ENCODE assay signal across 8 cellular contexts in the genomic region with DNA sequence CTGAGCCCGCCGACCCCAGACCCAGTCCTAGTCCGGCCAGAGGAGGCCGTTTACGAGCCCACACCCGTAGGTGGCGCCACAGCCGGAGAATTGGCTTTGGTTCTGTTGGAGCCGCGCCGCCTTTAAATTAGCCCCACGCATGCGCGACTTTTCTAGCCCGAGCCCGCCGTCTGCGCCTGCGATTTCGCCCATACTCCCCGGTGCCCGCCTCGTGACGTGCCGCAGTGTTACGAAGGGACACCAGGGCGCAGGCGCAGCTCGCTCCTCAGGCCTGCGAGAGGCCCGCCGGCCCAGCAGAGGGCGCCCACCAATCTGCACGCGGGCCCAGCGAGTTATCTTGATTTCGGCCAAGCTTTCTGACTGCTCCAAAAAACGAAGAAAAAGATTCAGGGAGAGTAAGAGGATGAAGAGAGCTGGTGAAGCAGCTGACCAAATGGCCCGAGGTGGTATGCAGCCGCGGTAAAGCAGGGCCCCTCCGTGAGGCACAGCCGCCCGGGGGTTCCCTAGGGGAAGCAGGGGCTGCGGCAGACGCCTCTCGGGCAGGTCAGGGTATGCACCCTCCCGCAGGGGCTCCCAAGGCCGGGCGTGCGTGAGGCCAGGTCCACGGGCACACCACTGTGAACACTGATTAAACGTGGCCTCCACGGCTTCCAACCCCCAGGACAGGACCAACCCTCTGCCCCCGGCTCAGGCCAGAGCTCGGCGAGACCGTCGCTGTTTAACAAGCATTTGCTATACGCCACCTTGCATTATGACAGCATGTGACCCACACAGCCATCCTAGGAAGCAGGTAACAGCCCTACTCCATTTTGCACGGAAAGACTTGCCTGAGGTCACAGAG. TPM values are rescaled to one million over a fixed set of nuclear protein-coding genes. Genes with fewer than 3 reads are reported as not detected.
DNase-seq lines count a peak whose midpoint lies in the region; ATAC-seq and TF ChIP-seq lines count a peak whose summit lies in the region.

No MANE protein-coding gene starts in this region.

- H3K36me3 Mint-ChIP-seq in natural killer cell = no peaks in the 10 kb centered on the region

- H3K27ac ChIP-seq in KMS-11 = peak overlapping the region; percentile 71
- peak overlapping the region; percentile 76 to 88 (median 83) for H3K27ac ChIP-seq in Peyer's patch

- no peaks in the 10 kb centered on the region for H3K9me3 Mint-ChIP-seq in natural killer cell

- H3K4me1 ChIP-seq in KMS-11 (ENCODE audit: low read depth, poor library complexity, severe bottlenecking) (peaks cover 22% of the 10 kb centered on the region), Peyer's patch (peaks cover 0 to 21% (median 8%) of the 10 kb centered on the region in 4 donors)

- H3K4me1 Mint-ChIP-seq in natural killer cell = peaks cover 25 to 49% of the 10 kb centered on the region in 2 donors

- ATAC-seq in GM21723 (IDR thresholded peaks at IDR 0.05; ENCODE audit: unreplicated experiment) (peak; percentile 84), natural killer cell (peak; percentile 91 to 97 (median 93))

- H3K79me2 ChIP-seq in KMS-11 (ENCODE audit: insufficient read depth, low read depth) = peaks cover 8% of the 10 kb centered on the region; the same call in 1 of the 2 replicates

- H3K27me3 ChIP-seq in KMS-11 (ENCODE audit: insufficient read depth, low read depth) = no peaks in the 10 kb centered on the region
- H3K27me3 ChIP-seq in Peyer's patch = no peaks in the 10 kb centered on the region

- peak overlapping the region; percentile 68 for H3K9ac ChIP-seq in KMS-11

- H3K27me3 Mint-ChIP-seq in natural killer cell (ENCODE audit: low read depth in 2 of 2) = no peaks in the 10 kb centered on the region

- H3K36me3 ChIP-seq in KMS-11 (ENCODE audit: insufficient read depth) (peaks cover 6% of the 10 kb centered on the region; the same call in 1 of the 2 replicates), Peyer's patch (peaks cover 0 to 34% (median 0%) of the 10 kb centered on the region in 3 donors)

- H3K9me3 ChIP-seq in Peyer's patch = no peaks in the 10 kb centered on the region

- peak overlapping the region; percentile 91 for H3K4me3 ChIP-seq in KMS-11 (IDR thresholded peaks at IDR 0.05; ENCODE audit: insufficient read depth, low read depth, low read length)
- H3K4me3 ChIP-seq in Peyer's patch = peak overlapping the region; percentile 74 to 93 (median 84)

- TF ChIP-seq CTCF in KMS-11 (conservative IDR thresholded peaks at IDR 0.05; ENCODE audit: low read depth, low read length) = peak; percentile 85
- TF ChIP-seq CTCF in Peyer's patch (IDR thresholded peaks at IDR 0.05) = peak; percentile 68 to 97 (median 94)
- peak; percentile 99 for TF ChIP-seq CTCF in natural killer cell (IDR thresholded peaks at IDR 0.05)

- peak overlapping the region; percentile 91 to 97 for H3K27ac Mint-ChIP-seq in natural killer cell

- H3K4me2 ChIP-seq in KMS-11 = peak overlapping the region; percentile 87

- DNase-seq in DMS79 treated with DMSO at 0.1 percent for 48 hours (lab: John Stamatoyannopoulos, UW) = peak; percentile 98
- peak; percentile 97 to 99 (median 99) for DNase-seq in Peyer's patch
- peak; percentile 94 to 96 for DNase-seq in activated T-helper 1 cell treated with anti-CD3 and anti-CD28 coated beads, Interleukin-2, amount 50 U/mL, for 16 hours (ENCODE audit: low read depth in 1 of 2, low spot score in 1 of 2)
- DNase-seq in fibroblast of peridontal ligament (ENCODE audit: extremely low read depth) = peak; percentile 96
- peak; percentile 99 for DNase-seq in natural killer cell
- DNase-seq in stimulated activated naive CD4-positive, alpha-beta T cell treated with Interleukin-2 at 50 U/mL for 16 hours (lab: John Stamatoyannopoulos, UW) = peak; percentile 98

- TF ChIP-seq POLR2A in Peyer's patch (IDR thresholded peaks at IDR 0.05) = no peak

- H2AFZ ChIP-seq in KMS-11 (ENCODE audit: low read depth) = peak overlapping the region; percentile 80

- no peaks in the 10 kb centered on the region for H4K20me1 ChIP-seq in KMS-11 (ENCODE audit: insufficient read depth)

- intact Hi-C loops in natural killer cell (cut with micrococcal nuclease) = loop anchor here (1.0 to 10.0 kb wide), 7 partner anchors 33 to 627 kb away; partner anchors contain the start of genes ACAD9, COPG1 and RPN1

- peak overlapping the region; percentile 98 for H3K4me3 Mint-ChIP-seq in natural killer cell

RNA-seq across cellular contexts. Expression of gene RPN1, which starts 32.8 kb away (rescaled TPM):
- 100 to 1,000 TPM in 3 of 4 donors, 10 to 100 TPM in 1; 87.5 to 185 (median 152) TPM for total RNA-seq in Peyer's patch
- 100 to 1,000 TPM in 1 of 3 donors, 10 to 100 TPM in 2; 90.5 to 130 (median 92.1) TPM for total RNA-seq in natural killer cell

Comparison
In these comparisons a context has a peak if more than half of its experiments do, and no peak if none do; other contexts are left out.
1. Peak in every context shown above with its lines: DNase-seq, ATAC-seq, H3K4me3 ChIP-seq and H3K27ac ChIP-seq.